In the genomic region with DNA sequence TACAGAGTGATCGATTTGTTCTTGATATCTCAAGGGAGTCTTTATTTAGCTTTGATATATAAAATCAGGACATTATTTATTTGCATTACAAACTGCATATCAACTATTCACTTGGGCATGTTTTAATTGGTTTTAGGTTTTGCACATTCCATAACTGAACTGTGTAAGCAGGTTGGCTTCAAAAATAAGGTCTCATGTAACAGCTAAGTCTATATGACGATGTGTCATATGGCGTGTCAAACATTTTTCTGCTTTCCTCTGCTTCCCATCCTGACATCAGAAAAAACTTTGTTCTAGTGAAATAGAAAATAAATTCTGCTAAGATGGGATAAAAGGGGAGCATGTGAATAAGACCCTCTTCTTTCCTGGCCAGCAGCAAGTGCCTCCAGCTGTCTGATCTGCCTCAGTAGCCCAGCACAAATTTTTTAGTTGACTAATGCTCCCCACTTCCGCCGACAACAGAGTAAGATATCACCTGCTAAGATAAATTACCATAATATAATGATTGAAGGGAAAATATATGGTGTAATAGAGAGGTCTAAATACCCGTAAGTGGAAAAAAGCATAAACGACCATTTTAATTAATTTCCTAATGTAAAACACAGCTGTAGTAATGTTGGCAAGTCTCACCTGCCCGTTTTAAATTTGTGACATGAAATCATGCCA, we compare ENCODE assay signal across 13 cellular contexts.
DNase-seq lines count a peak whose midpoint lies in the region; ATAC-seq and TF ChIP-seq lines count a peak whose summit lies in the region.
"Had no signal": no experiment of that assay in that cellular context is flagged by ENCODE, and none has a peak within 500 bp of the region (broad histone marks: within the 10 kb centered on the region; RNA-seq: fewer than 3 reads in every experiment).

No MANE protein-coding gene starts in this region.

- ATAC-seq in SK-N-SH treated with all-trans-retinoic acid at 6 μM for 48 hours (no peak), esophagus mucosa (no peak)
- ATAC-seq: activated naive CD8-positive, alpha-beta T cell treated with anti-CD3 and anti-CD28 coated beads, Interleukin-2, amount 50 U/mL, for 24 hours had no signal

- DNase-seq in SK-N-SH = no peak
- no peak for DNase-seq in PC-9
- DNase-seq in MG63 = no peak
- DNase-seq in activated CD4-positive, alpha-beta T cell treated with anti-CD3 and anti-CD28 coated beads for 1 hour = no peak
- no peak for DNase-seq in coronary artery (ENCODE audit: low spot score)
- DNase-seq: activated effector memory CD4-positive, alpha-beta T cell treated with Interleukin-2 at 50 U/mL for 16 hours; activated naive CD8-positive, alpha-beta T cell treated with anti-CD3 and anti-CD28 coated beads, Interleukin-2, amount 50 U/mL, for 24 hours; cortex of kidney; lower lobe of right lung had no signal

- H3K9ac ChIP-seq in SK-N-SH (no peak overlapping the region), iPS-20b (ENCODE audit: low read depth, low read length) (peak overlapping the region; percentile 19; the same call in 1 of the 2 replicates)
- H3K9ac ChIP-seq: BLaER1 had no signal

- TF ChIP-seq RAD21 in SK-N-SH (IDR thresholded peaks at IDR 0.05; ENCODE audit: low read length) = no peak

- H4K20me1 ChIP-seq in SK-N-SH (ENCODE audit: insufficient read depth) = no peaks in the 10 kb centered on the region
- no peaks in the 10 kb centered on the region for H4K20me1 ChIP-seq in PC-9 (ENCODE audit: insufficient read depth)

- CTCF ChIA-PET in SK-N-SH (lab: Yijun Ruan, JAX) = interaction anchor here (0.6 to 7.4 kb wide), 57 partner anchors 8 to 1551 kb away, joined by 3 to 66 read pairs (median 4); a partner anchor contains a TSS
- CTCF ChIA-PET in PC-9 (lab: Charles Lee) = interaction anchor here (0.7 to 3.7 kb wide), 9 partner anchors 99 to 1774 kb away, joined by 3 to 21 read pairs (median 6); a partner anchor contains a TSS

- TF ChIP-seq EP300 in SK-N-SH (IDR thresholded peaks at IDR 0.05; ENCODE audit: borderline replicate concordance in 1 of 2, low read depth in 1 of 2, low read length in 1 of 2) = no peak

- H3F3A ChIP-seq in SK-N-SH (replicated peaks; ENCODE audit: insufficient read depth) = no peaks in the 10 kb centered on the region
- peaks cover 15% of the 10 kb centered on the region; the same call in 1 of the 2 replicates for H3F3A ChIP-seq in PC-9 (ENCODE audit: insufficient read depth, low read depth)

- H3K4me1 ChIP-seq in SK-N-SH (ENCODE audit: control insufficient read depth in 1 of 2, insufficient read depth in 2 of 2, low read depth in 1 of 2, low read length in 1 of 2) (peaks cover 0 to 8% of the 10 kb centered on the region in 2 experiments; a peak in 2 of 4 replicates), PC-9 (replicated peaks; ENCODE audit: insufficient read depth) (peaks cover 37% of the 10 kb centered on the region), iPS-20b (ENCODE audit: insufficient read depth, low read length) (peaks cover 8% of the 10 kb centered on the region; the same call in 1 of the 2 replicates)

- H3K9me2 ChIP-seq in SK-N-SH = no peaks in the 10 kb centered on the region
- no peaks in the 10 kb centered on the region for H3K9me2 ChIP-seq in PC-9 (ENCODE audit: insufficient read depth)

- intact Hi-C loops in PC-9 (cut with micrococcal nuclease; ENCODE audit: unreplicated experiment) = loop anchor here (5.0 kb wide), 2 partner anchors 343 to 1553 kb away; no protein-coding TSS in a partner anchor

- H3K4me3 ChIP-seq in SK-N-SH (ENCODE audit: low read depth in 2 of 2, low read length in 1 of 2) = no peak overlapping the region; a peak in 1 of 4 replicates
- H3K4me3 ChIP-seq in PC-9 = no peak overlapping the region
- H3K4me3 ChIP-seq in iPS-20b (ENCODE audit: low read length) = no peak overlapping the region
- no peak overlapping the region for H3K4me3 ChIP-seq in MG63
- no peak overlapping the region for H3K4me3 ChIP-seq in coronary artery
- H3K4me3 ChIP-seq: BLaER1, lower lobe of right lung had no signal

- POLR2A ChIA-PET in SK-N-SH (lab: Yijun Ruan, JAX) (no interaction called here), PC-9 (lab: Charles Lee; ENCODE audit: unreplicated experiment) (interaction anchor here (0.5 to 1.0 kb wide), 3 partner anchors 99 to 1239 kb away, joined by 3 to 18 read pairs (median 3); no protein-coding TSS in a partner anchor)

- no peaks in the 10 kb centered on the region for H3K27me3 ChIP-seq in SK-N-SH (ENCODE audit: insufficient read depth)
- H3K27me3 ChIP-seq in PC-9 (ENCODE audit: insufficient read depth, low read depth) = no peaks in the 10 kb centered on the region
- no peaks in the 10 kb centered on the region for H3K27me3 ChIP-seq in iPS-20b (ENCODE audit: insufficient read depth, low read length)
- no peaks in the 10 kb centered on the region for H3K27me3 ChIP-seq in MG63
- H3K27me3 ChIP-seq: BLaER1 had no signal

- no peak overlapping the region for H2AFZ ChIP-seq in SK-N-SH (ENCODE audit: low read depth)
- H2AFZ ChIP-seq in PC-9 = no peak overlapping the region

- WGBS in SK-N-SH (ENCODE audit: low lambda C conversion rate) = 75% methylated on average over 8 of the region's 8 CpGs

- H3K27ac ChIP-seq in SK-N-SH (ENCODE audit: low read depth in 2 of 2, low read length in 1 of 2) = peak overlapping the region in 1 of 2 experiments; percentile 43; a peak in 1 of 4 replicates
- H3K27ac ChIP-seq in PC-9 = 0 out of 2 replicates have a peak overlapping the region, but pooled peaks have one; percentile 1
- no peak overlapping the region for H3K27ac ChIP-seq in iPS-20b (ENCODE audit: low read length)
- no peak overlapping the region for H3K27ac ChIP-seq in coronary artery
- H3K27ac ChIP-seq: BLaER1, lower lobe of right lung had no signal

- no TSS peak for BruUV-seq in PC-9 (replicated peaks; lab: Mats Ljungman, UMichigan)

- H3K9me3 ChIP-seq in SK-N-SH (no peaks in the 10 kb centered on the region), PC-9 (ENCODE audit: insufficient read depth, low read depth) (peaks cover 11% of the 10 kb centered on the region), iPS-20b (ENCODE audit: insufficient read depth, low read depth, low read length) (no peaks in the 10 kb centered on the region), MG63 (no peaks in the 10 kb centered on the region)
- H3K9me3 ChIP-seq: lower lobe of right lung had no signal

- H3K79me2 ChIP-seq in SK-N-SH (ENCODE audit: insufficient read depth) = no peaks in the 10 kb centered on the region
- H3K79me2 ChIP-seq in PC-9 (ENCODE audit: low read depth) = no peaks in the 10 kb centered on the region

- TF ChIP-seq CTCF in SK-N-SH (IDR thresholded peaks at IDR 0.05) (no peak), PC-9 (conservative IDR thresholded peaks at IDR 0.05) (no peak), coronary artery (IDR thresholded peaks at IDR 0.05) (no peak)

- H3K36me3 ChIP-seq in SK-N-SH (replicated peaks in 1 of 2; ENCODE audit: control insufficient read depth in 1 of 2, insufficient read depth in 2 of 2, low read length in 1 of 2) (no peaks in the 10 kb centered on the region), PC-9 (ENCODE audit: low read depth) (no peaks in the 10 kb centered on the region), iPS-20b (ENCODE audit: insufficient read depth, low read depth, low read length) (no peaks in the 10 kb centered on the region), MG63 (no peaks in the 10 kb centered on the region)
- H3K36me3 ChIP-seq: BLaER1, lower lobe of right lung had no signal

- peak overlapping the region; percentile 27; the same call in 1 of the 2 replicates for H3K4me2 ChIP-seq in SK-N-SH
- H3K4me2 ChIP-seq in PC-9 = peak overlapping the region; percentile 57

TF ChIP-seq in SK-N-SH treated with all-trans-retinoic acid at 6 μM for 48 hours, 23 proteins besides CTCF, POLR2A, EP300 and RAD21:
- TF ChIP-seq OSR1 (CRISPR knock-in tag; IDR thresholded peaks at IDR 0.05) (no peak), TCF4 (CRISPR knock-in tag; IDR thresholded peaks at IDR 0.05; ENCODE audit: borderline replicate concordance) (no peak), SNAI2 (CRISPR knock-in tag; IDR thresholded peaks at IDR 0.05) (no peak), BACH2 (CRISPR knock-in tag; IDR thresholded peaks at IDR 0.05; ENCODE audit: borderline replicate concordance) (no peak), ZC3H10 (CRISPR knock-in tag; IDR thresholded peaks at IDR 0.05) (no peak)
- TF ChIP-seq, protein P1, sequence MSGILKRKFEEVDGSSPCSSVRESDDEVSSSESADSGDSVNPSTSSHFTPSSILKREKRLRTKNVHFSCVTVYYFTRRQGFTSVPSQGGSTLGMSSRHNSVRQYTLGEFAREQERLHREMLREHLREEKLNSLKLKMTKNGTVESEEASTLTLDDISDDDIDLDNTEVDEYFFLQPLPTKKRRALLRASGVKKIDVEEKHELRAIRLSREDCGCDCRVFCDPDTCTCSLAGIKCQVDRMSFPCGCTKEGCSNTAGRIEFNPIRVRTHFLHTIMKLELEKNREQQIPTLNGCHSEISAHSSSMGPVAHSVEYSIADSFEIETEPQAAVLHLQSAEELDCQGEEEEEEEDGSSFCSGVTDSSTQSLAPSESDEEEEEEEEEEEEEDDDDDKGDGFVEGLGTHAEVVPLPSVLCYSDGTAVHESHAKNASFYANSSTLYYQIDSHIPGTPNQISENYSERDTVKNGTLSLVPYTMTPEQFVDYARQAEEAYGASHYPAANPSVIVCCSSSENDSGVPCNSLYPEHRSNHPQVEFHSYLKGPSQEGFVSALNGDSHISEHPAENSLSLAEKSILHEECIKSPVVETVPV (CRISPR knock-in tag; IDR thresholded peaks at IDR 0.05) = no peak
